ENCODE assay signal across 18 cellular contexts in genomic region chr15:62094398-62094797, GRCh38. TPM values are rescaled to one million over a fixed set of nuclear protein-coding genes. Genes with fewer than 3 reads are reported as not detected.
"Had no signal": no experiment of that assay in that cellular context is flagged by ENCODE, and none has a peak within 500 bp of the region (broad histone marks: within the 10 kb centered on the region; RNA-seq: fewer than 3 reads in every experiment).

No MANE protein-coding gene starts in this region.

- H3K27ac ChIP-seq: hepatocyte, pancreas, spleen, thyroid gland, vagina, WERI-Rb-1 had no signal

- FAIRE-seq: astrocyte, pancreas had no signal

- H3K27me3 ChIP-seq: hepatocyte, pancreas, thyroid gland, vagina had no signal

- H3K4me3 ChIP-seq: hepatocyte, pancreas, spleen, thyroid gland, vagina had no signal

- H3K4me1 ChIP-seq: spleen, thyroid gland, vagina had no signal

- H3K9me3 ChIP-seq: pancreas, spleen, thyroid gland, vagina had no signal

- DNase-seq: activated CD4-positive, alpha-beta memory T cell treated with anti-CD3 and anti-CD28 coated beads for 36 hours; activated CD4-positive, alpha-beta T cell treated with anti-CD3 and anti-CD28 coated beads for 36 hours; activated effector memory CD4-positive, alpha-beta T cell treated with Interleukin-2 at 50 U/mL for 16 hours; activated naive CD4-positive, alpha-beta T cell treated with anti-CD3 and anti-CD28 coated beads, Interleukin-2, amount 50 U/mL, for 16 hours; activated T-cell treated with anti-CD3 and anti-CD28 coated beads, Interleukin-2, amount 50 U/mL, for 24 hours; dermis blood vessel endothelial cell; islet precursor cell; mammary epithelial cell; naive B cell; pancreas; spleen; T-helper 9 cell; thyroid gland; WERI-Rb-1 had no signal

- H3K36me3 ChIP-seq: pancreas, spleen, thyroid gland, vagina, WERI-Rb-1 had no signal

RNA-seq across cellular contexts. Expression of gene C2CD4A, which starts 27.6 kb away (rescaled TPM):
- total RNA-seq: astrocyte, mammary epithelial cell, sciatic nerve, spleen, vagina had no signal
